Comparison of ENCODE assay signal across 8 cellular contexts in genomic region chr5:111092062-111092853, GRCh38. TPM values are rescaled to one million over a fixed set of nuclear protein-coding genes. Genes with fewer than 3 reads are reported as not detected.
DNase-seq lines count a peak whose midpoint lies in the region; ATAC-seq and TF ChIP-seq lines count a peak whose summit lies in the region.

WDR36 (plus strand) TSS chr5:111092348; CDS start chr5:111092457, 109 bp downstream.

- peak; percentile 53 to 60 for TF ChIP-seq RAD21 in liver (IDR thresholded peaks at IDR 0.05)

- peak; percentile 93 for ATAC-seq in CD4-positive, alpha-beta T cell (ENCODE audit: poor library complexity)
- ATAC-seq in GM19455 (IDR thresholded peaks at IDR 0.05; ENCODE audit: unreplicated experiment), result peak; percentile 96

- H3K27ac Mint-ChIP-seq in CD4-positive, alpha-beta T cell, result peak within 1 kb of the TSS; percentile 94
- H3K27ac Mint-ChIP-seq in activated CD4-positive, alpha-beta memory T cell treated with anti-CD3 and anti-CD28 coated beads for 36 hours, result peak within 1 kb of the TSS; percentile 94

- no peak for TF ChIP-seq CTCF in CD4-positive, alpha-beta T cell (IDR thresholded peaks at IDR 0.05)
- no peak for TF ChIP-seq CTCF in liver (IDR thresholded peaks at IDR 0.05; ENCODE audit: low read depth, low read length, missing input control)

- peak within 1 kb of the TSS; percentile 68 for H3K27ac ChIP-seq in CD4-positive, alpha-beta T cell (ENCODE audit: low read depth, low read length)
- H3K27ac ChIP-seq in duodenal mucosa (ENCODE audit: low read depth, low read length) (peak within 1 kb of the TSS; percentile 37), liver (ENCODE audit: low read depth in 1 of 2, low read length in 2 of 2) (peak within 1 kb of the TSS; percentile 83 to 90)

- POLR2A ChIA-PET in CD4-positive, alpha-beta T cell (lab: Charles Lee), result interaction anchor here (0.6 to 1.5 kb wide), 7 partner anchors 12 to 1068 kb away, joined by 3 to 9 read pairs (median 7); partner anchors contain the start of genes CAMK4 and SLC25A46
- POLR2A ChIA-PET in activated CD4-positive, alpha-beta memory T cell treated with anti-CD3 and anti-CD28 coated beads for 36 hours (lab: Charles Lee), result interaction anchor here (0.5 to 2.2 kb wide), 6 partner anchors 11 to 1068 kb away, joined by 3 to 8 read pairs (median 3); partner anchors contain the start of gene SLC25A46

- H3K36me3 ChIP-seq in duodenal mucosa (ENCODE audit: control insufficient read depth in 1 of 2, insufficient read depth in 2 of 2, low read length in 2 of 2), result peaks cover 0 to 16% of the 10 kb centered on the region in 2 donors
- H3K36me3 ChIP-seq in liver (ENCODE audit: control insufficient read depth in 4 of 4, insufficient read depth in 3 of 4, low read depth in 1 of 4, low read length in 3 of 4), result peaks cover 0 to 5% (median 3%) of the 10 kb centered on the region in 4 donors

- H3K4me3 Mint-ChIP-seq in CD4-positive, alpha-beta T cell, result peak within 1 kb of the TSS; percentile 90
- H3K4me3 Mint-ChIP-seq in activated CD4-positive, alpha-beta memory T cell treated with anti-CD3 and anti-CD28 coated beads for 36 hours, result peak within 1 kb of the TSS; percentile 92

- DNase-seq in CD4-positive, alpha-beta T cell, result peak; percentile 78 to 89 (median 82)
- DNase-seq in HK-2 (ENCODE audit: unreplicated experiment), result peak; percentile 90
- DNase-seq in NCI-H82 treated with DMSO at 0.1 percent for 48 hours (lab: John Stamatoyannopoulos, UW; ENCODE audit: unreplicated experiment), result peak; percentile 71
- peak; percentile 93 for DNase-seq in activated CD4-positive, alpha-beta memory T cell treated with anti-CD3 and anti-CD28 coated beads for 36 hours
- DNase-seq in stimulated activated CD4-positive, alpha-beta T cell treated with anti-CD3 and anti-CD28 coated beads, Interleukin-4, amount 100 ng/mL, for 1 hour, result peak; percentile 85

- CTCF ChIA-PET in CD4-positive, alpha-beta T cell (lab: Charles Lee), result interaction anchor here (1.0 kb wide), 1 partner anchor 351 kb away, joined by 4 read pairs; no protein-coding TSS in a partner anchor
- CTCF ChIA-PET in activated CD4-positive, alpha-beta memory T cell treated with anti-CD3 and anti-CD28 coated beads for 36 hours (lab: Charles Lee), result interaction anchor here (1.8 kb wide), 1 partner anchor 353 kb away, joined by 6 read pairs; the partner anchor contains the start of gene SLC25A46

- WGBS in liver, result 1% methylated on average over 50 of the region's 50 CpGs

- H3K27me3 ChIP-seq in CD4-positive, alpha-beta T cell (ENCODE audit: control insufficient read depth, insufficient read depth, low read length), result no peaks in the 10 kb centered on the region
- H3K27me3 ChIP-seq in duodenal mucosa (ENCODE audit: control insufficient read depth in 1 of 2, insufficient read depth in 2 of 2, low read length in 2 of 2), result no peaks in the 10 kb centered on the region
- H3K27me3 ChIP-seq in liver (ENCODE audit: control insufficient read depth in 4 of 4, insufficient read depth in 4 of 4, low read length in 3 of 4), result no peaks in the 10 kb centered on the region

- peaks cover 9% of the 10 kb centered on the region for H3K27me3 Mint-ChIP-seq in CD4-positive, alpha-beta T cell
- H3K27me3 Mint-ChIP-seq in activated CD4-positive, alpha-beta memory T cell treated with anti-CD3 and anti-CD28 coated beads for 36 hours, result peaks cover 3% of the 10 kb centered on the region

- peaks cover 15 to 21% of the 10 kb centered on the region in 2 donors for H3K4me1 ChIP-seq in duodenal mucosa (ENCODE audit: control insufficient read depth in 1 of 2, insufficient read depth in 2 of 2, low read length in 2 of 2)
- peaks cover 9 to 16% (median 12%) of the 10 kb centered on the region in 4 donors for H3K4me1 ChIP-seq in liver (ENCODE audit: control insufficient read depth in 4 of 4, insufficient read depth in 4 of 4, low read length in 3 of 4)

- H3K4me3 ChIP-seq in duodenal mucosa (ENCODE audit: low read depth in 1 of 2, low read length in 2 of 2) (peak within 1 kb of the TSS; percentile 97), liver (ENCODE audit: low read depth in 1 of 3, low read length in 3 of 3) (peak within 1 kb of the TSS; percentile 82 to 91 (median 83))

- H3K9ac ChIP-seq in duodenal mucosa (ENCODE audit: low read depth in 1 of 2, low read length in 2 of 2) (peak within 1 kb of the TSS; percentile 61 to 75), liver (ENCODE audit: low read depth in 1 of 2, low read length in 2 of 2) (peak within 1 kb of the TSS; percentile 65 to 81)

- H3K36me3 Mint-ChIP-seq in CD4-positive, alpha-beta T cell (ENCODE audit: low read depth), result peaks cover 51% of the 10 kb centered on the region
- peaks cover 15% of the 10 kb centered on the region for H3K36me3 Mint-ChIP-seq in activated CD4-positive, alpha-beta memory T cell treated with anti-CD3 and anti-CD28 coated beads for 36 hours

- intact Hi-C loops in CD4-positive, alpha-beta T cell (cut with DNase I, micrococcal nuclease), result loop anchor here (2.0 to 10.0 kb wide), 6 partner anchors 133 to 1677 kb away; partner anchors contain the start of genes CAMK4 (in 1 of the 2) and SLC25A46 (in 1 of the 2)
- intact Hi-C loops in activated CD4-positive, alpha-beta memory T cell treated with anti-CD3 and anti-CD28 coated beads for 36 hours (cut with micrococcal nuclease), result loop anchor here (1.0 to 5.0 kb wide), 8 partner anchors 135 to 1070 kb away; partner anchors contain the start of genes NREP, STARD4 and TMEM232

- H3K9me3 Mint-ChIP-seq in CD4-positive, alpha-beta T cell, result peaks cover 2% of the 10 kb centered on the region
- no peaks in the 10 kb centered on the region for H3K9me3 Mint-ChIP-seq in activated CD4-positive, alpha-beta memory T cell treated with anti-CD3 and anti-CD28 coated beads for 36 hours

- no peaks in the 10 kb centered on the region for H3K9me3 ChIP-seq in CD4-positive, alpha-beta T cell (ENCODE audit: control insufficient read depth, low read length)
- H3K9me3 ChIP-seq in duodenal mucosa (ENCODE audit: control insufficient read depth in 1 of 2, low read length in 2 of 2), result no peaks in the 10 kb centered on the region
- H3K9me3 ChIP-seq in liver (ENCODE audit: control insufficient read depth in 4 of 4, low read length in 3 of 4), result no peaks in the 10 kb centered on the region

- peaks cover 41% of the 10 kb centered on the region for H3K4me1 Mint-ChIP-seq in CD4-positive, alpha-beta T cell (ENCODE audit: low read depth)
- peaks cover 38% of the 10 kb centered on the region for H3K4me1 Mint-ChIP-seq in activated CD4-positive, alpha-beta memory T cell treated with anti-CD3 and anti-CD28 coated beads for 36 hours (ENCODE audit: low read depth)

TF ChIP-seq in liver, 16 proteins besides CTCF, POLR2A, EP300 and RAD21 (continues in another document):
- TF ChIP-seq EGR1 (IDR thresholded peaks at IDR 0.05; ENCODE audit: low read depth in 2 of 2), result peak in 1 of 2 donors; percentile 39
- TF ChIP-seq YY1 (IDR thresholded peaks at IDR 0.05), result peak; percentile 81
- no peak for TF ChIP-seq FOXA1 (IDR thresholded peaks at IDR 0.05)
- no peak for TF ChIP-seq ATF3 (IDR thresholded peaks at IDR 0.05)
- no peak for TF ChIP-seq ZBTB33 (IDR thresholded peaks at IDR 0.05)
- peak; percentile 36 for TF ChIP-seq TAF1 (conservative IDR thresholded peaks at IDR 0.05)
- TF ChIP-seq HNF4A (conservative IDR thresholded peaks at IDR 0.05), result peak; percentile 74 to 85
- TF ChIP-seq SP1 (IDR thresholded peaks at IDR 0.05), result peak; percentile 68
- TF ChIP-seq GABPA (IDR thresholded peaks at IDR 0.05 in 1 of 2, conservative IDR thresholded peaks at IDR 0.05 in 1 of 2), result peak; percentile 98 to 99
- peak; percentile 81 for TF ChIP-seq NR2F2 (IDR thresholded peaks at IDR 0.05)
- no peak for TF ChIP-seq JUND (IDR thresholded peaks at IDR 0.05)
- peak; percentile 94 for TF ChIP-seq MAX (IDR thresholded peaks at IDR 0.05)
- peak; percentile 34 to 41 for TF ChIP-seq RXRA (IDR thresholded peaks at IDR 0.05)

RNA-seq across cellular contexts. Expression of gene WDR36, which starts in this region (rescaled TPM):
- total RNA-seq in CD4-positive, alpha-beta T cell, result 10 to 100 TPM; 22.0 to 22.4 TPM
- 10 to 100 TPM; 43.5 to 44.1 TPM for total RNA-seq in activated CD4-positive, alpha-beta memory T cell treated with anti-CD3 and anti-CD28 coated beads for 36 hours
- 10 to 100 TPM; 16.5 to 25.7 TPM for total RNA-seq in liver
- 1 to 10 TPM; 5.2 to 7.8 TPM for polyA plus RNA-seq in liver

Comparison
In these comparisons a context has a peak if more than half of its experiments do, and no peak if none do; other contexts are left out.
1. Peak in every context shown above with its lines: DNase-seq, ATAC-seq, H3K4me3 ChIP-seq and H3K27ac ChIP-seq.